Comparison of ENCODE assay signal across 15 cellular contexts in the genomic region with DNA sequence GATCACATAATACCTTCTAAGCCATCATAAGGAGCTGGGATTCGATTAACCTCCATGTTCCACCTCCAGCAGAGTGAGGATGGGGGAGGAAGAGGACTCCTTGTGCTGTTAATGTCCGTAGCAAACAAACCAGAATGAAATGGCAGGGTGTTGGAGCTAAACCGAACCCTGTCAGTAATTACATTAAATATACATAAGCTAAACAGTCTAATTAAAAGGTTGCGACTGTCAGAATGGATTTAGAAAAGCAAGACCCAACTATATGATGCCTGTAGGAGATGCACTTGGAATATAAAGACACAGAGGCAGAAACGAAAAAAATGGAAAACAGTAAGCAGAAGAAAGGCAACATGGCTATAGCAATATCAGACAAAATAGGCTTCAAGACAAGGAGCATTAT. TPM values are rescaled to one million over a fixed set of nuclear protein-coding genes. Genes with fewer than 3 reads are reported as not detected.
A peak's percentile ranks its signal among the peaks of the same experiment; 100 is the strongest.
DNase-seq lines count a peak whose midpoint lies in the region; ATAC-seq and TF ChIP-seq lines count a peak whose summit lies in the region.
"Had no signal": no experiment of that assay in that cellular context is flagged by ENCODE, and none has a peak within 500 bp of the region (broad histone marks: within the 10 kb centered on the region; RNA-seq: fewer than 3 reads in every experiment).

No MANE protein-coding gene starts in this region.

- CTCF ChIA-PET in activated CD8-positive, alpha-beta T cell treated with anti-CD3 and anti-CD28 coated beads for 36 hours (lab: Charles Lee): no interaction called here
- CTCF ChIA-PET in activated CD8-positive, alpha-beta T cell treated with anti-CD3 and anti-CD28 coated beads, Interleukin-2, amount 10 ng/mL, durations not matched to agents 7 days and 5 days (lab: Charles Lee): no interaction called here
- CTCF ChIA-PET in CD4-positive, alpha-beta T cell (lab: Charles Lee): interaction anchor here (1.4 kb wide), 1 partner anchor 8 kb away, joined by 3 read pairs; no protein-coding TSS in a partner anchor
- CTCF ChIA-PET in activated CD4-positive, alpha-beta memory T cell treated with anti-CD3 and anti-CD28 coated beads, Interleukin-2, amount 10 ng/mL, durations not matched to agents 7 days and 5 days (lab: Charles Lee): no interaction called here

- no peaks in the 10 kb centered on the region for H3K27me3 Mint-ChIP-seq in activated CD8-positive, alpha-beta T cell treated with anti-CD3 and anti-CD28 coated beads for 36 hours
- no peaks in the 10 kb centered on the region for H3K27me3 Mint-ChIP-seq in activated CD8-positive, alpha-beta T cell treated with anti-CD3 and anti-CD28 coated beads, Interleukin-2, amount 10 ng/mL, durations not matched to agents 7 days and 5 days (ENCODE audit: low read depth)
- H3K27me3 Mint-ChIP-seq in CD4-positive, alpha-beta T cell: no peaks in the 10 kb centered on the region
- no peaks in the 10 kb centered on the region for H3K27me3 Mint-ChIP-seq in activated CD4-positive, alpha-beta memory T cell treated with anti-CD3 and anti-CD28 coated beads, Interleukin-2, amount 10 ng/mL, durations not matched to agents 7 days and 5 days
- no peaks in the 10 kb centered on the region for H3K27me3 Mint-ChIP-seq in memory B cell

- H3K27me3 ChIP-seq in CD4-positive, alpha-beta T cell (ENCODE audit: control insufficient read depth, insufficient read depth, low read length): no peaks in the 10 kb centered on the region
- H3K27me3 ChIP-seq in prostate gland (replicated peaks; ENCODE audit: insufficient read depth): no peaks in the 10 kb centered on the region

- intact Hi-C loops in activated CD8-positive, alpha-beta T cell treated with anti-CD3 and anti-CD28 coated beads for 36 hours (cut with micrococcal nuclease): no loop called here
- intact Hi-C loops in CD4-positive, alpha-beta T cell (cut with DNase I, micrococcal nuclease): no loop called here
- intact Hi-C loops in prostate gland (cut with DNase I): no loop called here

- H3K9me3 Mint-ChIP-seq in activated CD8-positive, alpha-beta T cell treated with anti-CD3 and anti-CD28 coated beads for 36 hours: peaks cover 3% of the 10 kb centered on the region
- H3K9me3 Mint-ChIP-seq in activated CD8-positive, alpha-beta T cell treated with anti-CD3 and anti-CD28 coated beads, Interleukin-2, amount 10 ng/mL, durations not matched to agents 7 days and 5 days (ENCODE audit: insufficient read depth): no peaks in the 10 kb centered on the region
- no peaks in the 10 kb centered on the region for H3K9me3 Mint-ChIP-seq in CD4-positive, alpha-beta T cell
- peaks cover 2% of the 10 kb centered on the region for H3K9me3 Mint-ChIP-seq in activated CD4-positive, alpha-beta memory T cell treated with anti-CD3 and anti-CD28 coated beads, Interleukin-2, amount 10 ng/mL, durations not matched to agents 7 days and 5 days
- H3K9me3 Mint-ChIP-seq in memory B cell: no peaks in the 10 kb centered on the region
- H3K9me3 Mint-ChIP-seq: HFFc6 had no signal

- H3K4me1 Mint-ChIP-seq in activated CD8-positive, alpha-beta T cell treated with anti-CD3 and anti-CD28 coated beads for 36 hours (ENCODE audit: low read depth): peaks cover 51% of the 10 kb centered on the region
- peaks cover 16% of the 10 kb centered on the region for H3K4me1 Mint-ChIP-seq in activated CD8-positive, alpha-beta T cell treated with anti-CD3 and anti-CD28 coated beads, Interleukin-2, amount 10 ng/mL, durations not matched to agents 7 days and 5 days (ENCODE audit: low read depth)
- peaks cover 51% of the 10 kb centered on the region for H3K4me1 Mint-ChIP-seq in CD4-positive, alpha-beta T cell (ENCODE audit: low read depth)
- peaks cover 17% of the 10 kb centered on the region for H3K4me1 Mint-ChIP-seq in activated CD4-positive, alpha-beta memory T cell treated with anti-CD3 and anti-CD28 coated beads, Interleukin-2, amount 10 ng/mL, durations not matched to agents 7 days and 5 days
- H3K4me1 Mint-ChIP-seq in memory B cell: peaks cover 53% of the 10 kb centered on the region

- H3K27ac Mint-ChIP-seq in activated CD8-positive, alpha-beta T cell treated with anti-CD3 and anti-CD28 coated beads for 36 hours: peak overlapping the region; percentile 6
- no peak overlapping the region for H3K27ac Mint-ChIP-seq in activated CD8-positive, alpha-beta T cell treated with anti-CD3 and anti-CD28 coated beads, Interleukin-2, amount 10 ng/mL, durations not matched to agents 7 days and 5 days
- H3K27ac Mint-ChIP-seq in CD4-positive, alpha-beta T cell: no peak overlapping the region
- peak overlapping the region; percentile 97 for H3K27ac Mint-ChIP-seq in activated CD4-positive, alpha-beta memory T cell treated with anti-CD3 and anti-CD28 coated beads, Interleukin-2, amount 10 ng/mL, durations not matched to agents 7 days and 5 days
- H3K27ac Mint-ChIP-seq in memory B cell: peak overlapping the region; percentile 87
- H3K27ac Mint-ChIP-seq: HFFc6 had no signal

- peaks cover 51% of the 10 kb centered on the region for H3K36me3 Mint-ChIP-seq in activated CD8-positive, alpha-beta T cell treated with anti-CD3 and anti-CD28 coated beads for 36 hours (ENCODE audit: low read depth)
- peaks cover 62% of the 10 kb centered on the region for H3K36me3 Mint-ChIP-seq in activated CD8-positive, alpha-beta T cell treated with anti-CD3 and anti-CD28 coated beads, Interleukin-2, amount 10 ng/mL, durations not matched to agents 7 days and 5 days (ENCODE audit: low read depth)
- peaks cover 11% of the 10 kb centered on the region for H3K36me3 Mint-ChIP-seq in CD4-positive, alpha-beta T cell (ENCODE audit: low read depth)
- H3K36me3 Mint-ChIP-seq in activated CD4-positive, alpha-beta memory T cell treated with anti-CD3 and anti-CD28 coated beads, Interleukin-2, amount 10 ng/mL, durations not matched to agents 7 days and 5 days (ENCODE audit: low read depth): peaks cover 59% of the 10 kb centered on the region
- peaks cover 10% of the 10 kb centered on the region for H3K36me3 Mint-ChIP-seq in memory B cell

- TF ChIP-seq POLR2A in prostate gland (IDR thresholded peaks at IDR 0.05): no peak

- ATAC-seq in activated CD8-positive, alpha-beta T cell treated with anti-CD3 and anti-CD28 coated beads for 36 hours: no peak
- no peak for ATAC-seq in activated CD8-positive, alpha-beta T cell treated with anti-CD3 and anti-CD28 coated beads, Interleukin-2, amount 10 ng/mL, durations not matched to agents 7 days and 5 days
- no peak for ATAC-seq in CD4-positive, alpha-beta T cell (ENCODE audit: poor library complexity)
- no peak for ATAC-seq in memory B cell (ENCODE audit: low read depth)

- H3K4me3 ChIP-seq in prostate gland: no peak overlapping the region

- no peak for TF ChIP-seq CTCF in activated CD8-positive, alpha-beta T cell treated with anti-CD3 and anti-CD28 coated beads for 36 hours (IDR thresholded peaks at IDR 0.05)
- TF ChIP-seq CTCF in CD4-positive, alpha-beta T cell (IDR thresholded peaks at IDR 0.05): no peak
- no peak for TF ChIP-seq CTCF in prostate gland (IDR thresholded peaks at IDR 0.05)

- no peaks in the 10 kb centered on the region for H3K9me3 ChIP-seq in CD4-positive, alpha-beta T cell (ENCODE audit: control insufficient read depth, low read length)
- H3K9me3 ChIP-seq in prostate gland: no peaks in the 10 kb centered on the region

- 88% methylated on average over 5 of the region's 5 CpGs for WGBS in prostate gland

- POLR2A ChIA-PET in activated CD8-positive, alpha-beta T cell treated with anti-CD3 and anti-CD28 coated beads for 36 hours (lab: Charles Lee): interaction anchor here (1.2 to 1.5 kb wide), 2 partner anchors 8 to 11 kb away, joined by 3 read pairs; no protein-coding TSS in a partner anchor
- POLR2A ChIA-PET in activated CD8-positive, alpha-beta T cell treated with anti-CD3 and anti-CD28 coated beads, Interleukin-2, amount 10 ng/mL, durations not matched to agents 7 days and 5 days (lab: Charles Lee): no interaction called here
- POLR2A ChIA-PET in CD4-positive, alpha-beta T cell (lab: Charles Lee): interaction anchor here (1.0 kb wide), 1 partner anchor 18 kb away, joined by 3 read pairs; no protein-coding TSS in a partner anchor
- POLR2A ChIA-PET in activated CD4-positive, alpha-beta memory T cell treated with anti-CD3 and anti-CD28 coated beads, Interleukin-2, amount 10 ng/mL, durations not matched to agents 7 days and 5 days (lab: Charles Lee): interaction anchor here (1.1 kb wide), 1 partner anchor 64 kb away, joined by 3 read pairs; no protein-coding TSS in a partner anchor

- DNase-seq in activated CD8-positive, alpha-beta T cell treated with anti-CD3 and anti-CD28 coated beads for 36 hours: no peak
- DNase-seq in activated CD8-positive, alpha-beta T cell treated with anti-CD3 and anti-CD28 coated beads, Interleukin-2, amount 10 ng/mL, durations not matched to agents 7 days and 5 days: no peak
- DNase-seq in CD4-positive, alpha-beta T cell: no peak
- no peak for DNase-seq in activated CD4-positive, alpha-beta memory T cell treated with anti-CD3 and anti-CD28 coated beads, Interleukin-2, amount 10 ng/mL, durations not matched to agents 7 days and 5 days
- DNase-seq in memory B cell (ENCODE audit: low spot score in 2 of 2) (no peak), SHP77 (lab: John Stamatoyannopoulos, UW) (no peak), prostate gland (ENCODE audit: low spot score) (no peak)
- DNase-seq: C1 segment of cervical spinal cord, EL, HFFc6, NCI-H1436, NCI-H2029, NCI-H446 treated with DMSO at 0.1 percent for 48 hours, NCI-H748 treated with DMSO at 0.1 percent for 48 hours had no signal

- no peak overlapping the region for H3K27ac ChIP-seq in CD4-positive, alpha-beta T cell (ENCODE audit: low read depth, low read length)
- H3K27ac ChIP-seq in prostate gland: no peak overlapping the region
- H3K27ac ChIP-seq: KMS-11 had no signal

- no peaks in the 10 kb centered on the region for H3K4me1 ChIP-seq in prostate gland (replicated peaks)

- H3K36me3 ChIP-seq in prostate gland: no peaks in the 10 kb centered on the region

- no peak overlapping the region for H3K4me3 Mint-ChIP-seq in activated CD8-positive, alpha-beta T cell treated with anti-CD3 and anti-CD28 coated beads for 36 hours
- no peak overlapping the region for H3K4me3 Mint-ChIP-seq in activated CD8-positive, alpha-beta T cell treated with anti-CD3 and anti-CD28 coated beads, Interleukin-2, amount 10 ng/mL, durations not matched to agents 7 days and 5 days
- H3K4me3 Mint-ChIP-seq in CD4-positive, alpha-beta T cell: peak overlapping the region; percentile 40
- no peak overlapping the region for H3K4me3 Mint-ChIP-seq in activated CD4-positive, alpha-beta memory T cell treated with anti-CD3 and anti-CD28 coated beads, Interleukin-2, amount 10 ng/mL, durations not matched to agents 7 days and 5 days
- peak overlapping the region; percentile 68 for H3K4me3 Mint-ChIP-seq in memory B cell
- H3K4me3 Mint-ChIP-seq: HFFc6 had no signal

RNA-seq across cellular contexts. Expression of a gene that starts 13.2 kb away (rescaled TPM):
- 10 to 100 TPM; 79.7 to 80.5 TPM for total RNA-seq in activated CD8-positive, alpha-beta T cell treated with anti-CD3 and anti-CD28 coated beads for 36 hours
- total RNA-seq in activated CD8-positive, alpha-beta T cell treated with anti-CD3 and anti-CD28 coated beads, Interleukin-2, amount 10 ng/mL, durations not matched to agents 7 days and 5 days: 100 to 1,000 TPM; 146 to 152 TPM
- 10 to 100 TPM; 73.9 to 74.5 TPM for total RNA-seq in CD4-positive, alpha-beta T cell
- total RNA-seq in activated CD4-positive, alpha-beta memory T cell treated with anti-CD3 and anti-CD28 coated beads, Interleukin-2, amount 10 ng/mL, durations not matched to agents 7 days and 5 days: 100 to 1,000 TPM; 158 to 160 TPM
- total RNA-seq in prostate gland: 10 to 100 TPM in 1 of 2 donors, 1 to 10 TPM in 1; 7.4 to 37.9 TPM

Comparison
In these comparisons a context has a peak if more than half of its experiments do, and no peak if none do; other contexts are left out.
1. H3K27ac Mint-ChIP-seq: peak in activated CD8-positive, alpha-beta T cell treated with anti-CD3 and anti-CD28 coated beads for 36 hours (single experiment), activated CD4-positive, alpha-beta memory T cell treated with anti-CD3 and anti-CD28 coated beads, Interleukin-2, amount 10 ng/mL, durations not matched to agents 7 days and 5 days (single experiment) and memory B cell (single experiment); none in activated CD8-positive, alpha-beta T cell treated with anti-CD3 and anti-CD28 coated beads, Interleukin-2, amount 10 ng/mL, durations not matched to agents 7 days and 5 days (single experiment) and CD4-positive, alpha-beta T cell (single experiment).
2. H3K4me3 Mint-ChIP-seq: peak in CD4-positive, alpha-beta T cell (single experiment) and memory B cell (single experiment); none in activated CD8-positive, alpha-beta T cell treated with anti-CD3 and anti-CD28 coated beads for 36 hours (single experiment), activated CD8-positive, alpha-beta T cell treated with anti-CD3 and anti-CD28 coated beads, Interleukin-2, amount 10 ng/mL, durations not matched to agents 7 days and 5 days (single experiment) and activated CD4-positive, alpha-beta memory T cell treated with anti-CD3 and anti-CD28 coated beads, Interleukin-2, amount 10 ng/mL, durations not matched to agents 7 days and 5 days (single experiment).